ENCODE assay signal across 8 cellular contexts in genomic region chr6:31497595-31498476, GRCh38. TPM values are rescaled to one million over a fixed set of nuclear protein-coding genes. Genes with fewer than 3 reads are reported as not detected.
DNase-seq lines count a peak whose midpoint lies in the region; ATAC-seq and TF ChIP-seq lines count a peak whose summit lies in the region.

Gene MICB, plus strand, starts transcription at chr6:31498145. Its CDS starts 49 bp downstream, at chr6:31498194.

- H3K36me3 Mint-ChIP-seq in GM23338 (ENCODE audit: low read depth): no peaks in the 10 kb centered on the region

- ATAC-seq in GM23338 (peak; percentile 63), GM18861 (IDR thresholded peaks at IDR 0.05; ENCODE audit: unreplicated experiment) (no peak)

- H3K79me2 ChIP-seq in GM23338 (replicated peaks; ENCODE audit: insufficient read depth): peaks cover 24% of the 10 kb centered on the region

- peaks cover 22% of the 10 kb centered on the region for H3K4me1 ChIP-seq in GM23338 (ENCODE audit: insufficient read depth)

- DNase-seq in DMS79 (lab: John Stamatoyannopoulos, UW) (peak; percentile 87), GM23338 (ENCODE audit: low spot score) (peak; percentile 99), NCI-H1105 (lab: John Stamatoyannopoulos, UW) (peak; percentile 87), islet precursor cell (peak; percentile 95)
- DNase-seq in activated CD4-positive, CD25-positive, alpha-beta regulatory T cell treated with anti-CD3 and anti-CD28 coated beads, Interleukin-2, amount 50 U/mL, for 16 hours (ENCODE audit: low read depth, low spot score): peak; percentile 79
- peak; percentile 81 for DNase-seq in central memory CD4-positive, alpha-beta T cell
- DNase-seq in stimulated activated CD4-positive, alpha-beta T cell treated with anti-CD3 and anti-CD28 coated beads, Interleukin-15, amount 100 ng/mL, for 48 hours (ENCODE audit: low read depth in 2 of 2): peak; percentile 69 to 82

- peaks cover 42% of the 10 kb centered on the region for H3K4me1 Mint-ChIP-seq in GM23338

- H3K4me3 Mint-ChIP-seq in GM23338: peak within 1 kb of the TSS; percentile 91

- TF ChIP-seq CTCF in GM23338 (conservative IDR thresholded peaks at IDR 0.05; ENCODE audit: low read depth in 2 of 2): no peak

- peak within 1 kb of the TSS; percentile 74 for H3K27ac Mint-ChIP-seq in GM23338

- H3F3A ChIP-seq in GM23338 (replicated peaks; ENCODE audit: low read depth): no peaks in the 10 kb centered on the region

- peak within 1 kb of the TSS; percentile 80 for H3K4me3 ChIP-seq in GM23338

- no peaks in the 10 kb centered on the region for H3K36me3 ChIP-seq in GM23338 (ENCODE audit: insufficient read depth)

- no peak within 1 kb of the TSS for H3K27ac ChIP-seq in GM23338 (ENCODE audit: low read depth)

- H3K9me3 Mint-ChIP-seq in GM23338: no peaks in the 10 kb centered on the region; the same call in 2 of the 3 replicates

- peak within 1 kb of the TSS; percentile 44; the same call in 1 of the 2 replicates for H2AFZ ChIP-seq in GM23338

- peak within 1 kb of the TSS; percentile 79 for H3K4me2 ChIP-seq in GM23338

- H3K27me3 Mint-ChIP-seq in GM23338 (ENCODE audit: insufficient read depth, low read depth, poor library complexity): peaks cover 30% of the 10 kb centered on the region

- no peaks in the 10 kb centered on the region for H3K9me2 ChIP-seq in GM23338 (ENCODE audit: insufficient read depth)

- peaks cover 8% of the 10 kb centered on the region for H4K20me1 ChIP-seq in GM23338 (replicated peaks; ENCODE audit: insufficient read depth)

- peaks cover 38% of the 10 kb centered on the region for H3K27me3 ChIP-seq in GM23338 (ENCODE audit: insufficient read depth)

TF ChIP-seq in GM23338, 12 proteins besides CTCF, POLR2A, EP300 and RAD21:
- TF ChIP-seq ZNF462 (CRISPR knock-in tag; IDR thresholded peaks at IDR 0.05) (no peak), POLR2AphosphoS5 (IDR thresholded peaks at IDR 0.05; ENCODE audit: low read depth) (peak; percentile 85)

RNA-seq across cellular contexts. Expression of gene MICB, which starts in this region (rescaled TPM):
- total RNA-seq in GM23338 (2014; rRNA removed; shearing (Covaris generic)): 20.8 and 23.8 TPM in 2 replicates
- 8.8 and 9.2 TPM in 2 replicates for polyA plus RNA-seq in GM23338 (2016; fragmentation: Nextera tagmentation; extraction: Ambion mirVana)
